ENCODE assay signal across 24 cellular contexts in genomic region chr2:240423788-240424191, GRCh38. TPM values are rescaled to one million over a fixed set of nuclear protein-coding genes. Genes with fewer than 3 reads are reported as not detected.
DNase-seq lines count a peak whose midpoint lies in the region; ATAC-seq, FAIRE-seq and TF ChIP-seq lines count a peak whose summit lies in the region.
"Had no signal": no experiment of that assay in that cellular context is flagged by ENCODE, and none has a peak within 500 bp of the region (broad histone marks: within the 10 kb centered on the region; RNA-seq: fewer than 3 reads in every experiment).

No MANE protein-coding gene starts in this region.

- no peaks in the 10 kb centered on the region for H3K9me2 ChIP-seq in OCI-LY7 (ENCODE audit: insufficient read depth, low read length)

- in situ Hi-C loops in HepG2 (cut with HindIII; ENCODE audit: extremely low pct_ligation_motif_present, low pct_unique_long_range_greater_than_20kb), result no loop called here

- no peak overlapping the region for H3K4me2 ChIP-seq in HepG2 (ENCODE audit: low read depth, low read length)
- no peak overlapping the region for H3K4me2 ChIP-seq in osteoblast (ENCODE audit: insufficient read depth, low read length)
- H3K4me2 ChIP-seq in OCI-LY7 (ENCODE audit: low read length), result no peak overlapping the region

- H2AFZ ChIP-seq in HepG2 (ENCODE audit: low read length) (no peak overlapping the region), osteoblast (ENCODE audit: low read length) (no peak overlapping the region), OCI-LY7 (ENCODE audit: low read length) (no peak overlapping the region)

- no peaks in the 10 kb centered on the region for H3K9me3 ChIP-seq in right lobe of liver
- peaks cover 30% of the 10 kb centered on the region for H3K9me3 ChIP-seq in HepG2 (ENCODE audit: low read length)
- peaks cover 3% of the 10 kb centered on the region for H3K9me3 ChIP-seq in osteoblast (ENCODE audit: low read depth, low read length)
- no peaks in the 10 kb centered on the region for H3K9me3 ChIP-seq in upper lobe of right lung
- H3K9me3 ChIP-seq in OCI-LY7 (ENCODE audit: low read length), result no peaks in the 10 kb centered on the region
- H3K9me3 ChIP-seq: prostate gland had no signal

- TF ChIP-seq POLR2A in right lobe of liver (IDR thresholded peaks at IDR 0.05), result no peak
- no peak for TF ChIP-seq POLR2A in HepG2 (IDR thresholded peaks at IDR 0.05; ENCODE audit: insufficient read depth in 1 of 2, low read depth in 2 of 2, low read length in 2 of 2)

- no peaks in the 10 kb centered on the region for H4K20me1 ChIP-seq in HepG2 (ENCODE audit: insufficient read depth, low read length)
- H4K20me1 ChIP-seq in osteoblast (ENCODE audit: insufficient read depth, low read length), result no peaks in the 10 kb centered on the region
- no peaks in the 10 kb centered on the region for H4K20me1 ChIP-seq in OCI-LY7 (ENCODE audit: insufficient read depth, low read length)

- TF ChIP-seq CTCF in right lobe of liver (IDR thresholded peaks at IDR 0.05) (no peak), HepG2 (CRISPR knock-in tag; IDR thresholded peaks at IDR 0.05) (no peak), osteoblast (IDR thresholded peaks at IDR 0.05; ENCODE audit: extremely low read depth, low read depth, low read length) (peak; percentile 10), upper lobe of right lung (IDR thresholded peaks at IDR 0.05) (no peak), OCI-LY7 (conservative IDR thresholded peaks at IDR 0.05; ENCODE audit: low read length) (no peak)

- no peak overlapping the region for H3K9ac ChIP-seq in HepG2 (ENCODE audit: insufficient read depth, low read depth, low read length)

- TF ChIP-seq RAD21 in HepG2 (CRISPR knock-in tag; IDR thresholded peaks at IDR 0.05), result no peak

- no peak for FAIRE-seq in HepG2 (lab: Jason Lieb, UNC)
- FAIRE-seq: GM12878 had no signal

- BruUV-seq in HepG2 (replicated peaks; lab: Mats Ljungman, UMichigan), result no TSS peak
- no TSS peak for BruUV-seq in OCI-LY7 (replicated peaks; lab: Mats Ljungman, UMichigan)

- no peaks in the 10 kb centered on the region for H3K27me3 ChIP-seq in right lobe of liver
- H3K27me3 ChIP-seq in HepG2 (ENCODE audit: control insufficient read depth in 1 of 2, insufficient read depth in 2 of 2, low read length in 2 of 2), result peaks cover 11 to 65% of the 10 kb centered on the region in 2 experiments
- H3K27me3 ChIP-seq in osteoblast (ENCODE audit: insufficient read depth, low read length), result no peaks in the 10 kb centered on the region
- H3K27me3 ChIP-seq in upper lobe of right lung, result no peaks in the 10 kb centered on the region
- H3K27me3 ChIP-seq: heart right ventricle had no signal

- H3K27ac ChIP-seq in right lobe of liver (no peak overlapping the region), HepG2 (ENCODE audit: extremely low read length, insufficient read depth, low read length) (no peak overlapping the region), osteoblast (ENCODE audit: low read depth, low read length) (no peak overlapping the region), upper lobe of right lung (no peak overlapping the region), OCI-LY7 (ENCODE audit: low read depth, low read length, poor library complexity, severe bottlenecking) (no peak overlapping the region)
- H3K27ac ChIP-seq: C4-2B, heart right ventricle, HL-60, prostate gland, skin epidermis had no signal

- POLR2A ChIA-PET in HepG2 (lab: Yijun Ruan, JAX) (no interaction called here), OCI-LY7 (lab: Charles Lee) (no interaction called here)

- ATAC-seq in right lobe of liver, result no peak
- no peak for ATAC-seq in HepG2
- ATAC-seq in left ventricle myocardium superior, result no peak
- ATAC-seq in upper lobe of right lung, result no peak
- ATAC-seq in GM19328 (IDR thresholded peaks at IDR 0.05; ENCODE audit: unreplicated experiment), result no peak
- ATAC-seq in GM21423 (IDR thresholded peaks at IDR 0.05; ENCODE audit: unreplicated experiment), result no peak
- ATAC-seq: activated CD8-positive, alpha-beta memory T cell treated with anti-CD3 and anti-CD28 coated beads, Interleukin-2, amount 10 ng/mL, durations not matched to agents 7 days and 5 days; GM12878; heart right ventricle; stimulated activated effector memory CD8-positive, alpha-beta T cell treated with anti-CD3 and anti-CD28 coated beads, Interleukin-12 subunit alpha, Interleukin-12 subunit beta, amount 100 ng/mL, for 72 hours had no signal

- H3K79me2 ChIP-seq in HepG2 (ENCODE audit: insufficient read depth, low read length) (no peaks in the 10 kb centered on the region), osteoblast (ENCODE audit: insufficient read depth, low read length) (no peaks in the 10 kb centered on the region), OCI-LY7 (ENCODE audit: insufficient read depth, low read depth, low read length) (no peaks in the 10 kb centered on the region)

- DNase-seq in right lobe of liver, result peak; percentile 10 to 39 (median 37)
- DNase-seq in HepG2 (ENCODE audit: low spot score), result no peak
- DNase-seq in left ventricle myocardium superior, result peak; percentile 12
- DNase-seq in osteoblast (ENCODE audit: insufficient read length, low spot score, missing footprints), result peak; percentile 87
- DNase-seq in upper lobe of right lung, result peak; percentile 40
- DNase-seq in OCI-LY7 (ENCODE audit: low spot score), result no peak
- DNase-seq: activated CD4-positive, alpha-beta T cell treated with anti-CD3 and anti-CD28 coated beads, Interleukin-2, amount 10 ng/mL, durations not matched to agents 7 days and 5 days; activated CD8-positive, alpha-beta memory T cell treated with anti-CD3 and anti-CD28 coated beads, Interleukin-2, amount 10 ng/mL, durations not matched to agents 7 days and 5 days; cerebellar nuclear complex; effector memory CD4-positive, alpha-beta T cell; foreskin fibroblast; HCEC 1CT; NCI-H1048; NCI-H187; stimulated activated CD4-positive, alpha-beta T cell treated with anti-CD3 and anti-CD28 coated beads, Interleukin-2, amount 100 ng/mL, for 24 hours had no signal

- WGBS in right lobe of liver (ENCODE audit: insufficient coverage, low coverage, low lambda C conversion rate, missing lambda C conversion rate), result 76% methylated on average over 2 of the region's 17 CpGs
- WGBS in HepG2 (ENCODE audit: low lambda C conversion rate), result 45% methylated on average over 17 of the region's 17 CpGs

- CTCF ChIA-PET in HepG2 (lab: Yijun Ruan, JAX; ENCODE audit: low intra/inter-chr PET ratio, low total read pairs), result no interaction called here
- CTCF ChIA-PET in OCI-LY7 (lab: Charles Lee; ENCODE audit: unreplicated experiment), result no interaction called here

- H3K4me3 ChIP-seq in right lobe of liver, result no peak overlapping the region
- no peak overlapping the region for H3K4me3 ChIP-seq in HepG2 (replicated peaks in 1 of 3; ENCODE audit: insufficient read depth in 1 of 3, low read depth in 2 of 3, low read length in 3 of 3)
- no peak overlapping the region for H3K4me3 ChIP-seq in osteoblast (ENCODE audit: insufficient read depth, low read length)
- H3K4me3 ChIP-seq in upper lobe of right lung, result no peak overlapping the region
- no peak overlapping the region for H3K4me3 ChIP-seq in OCI-LY7 (ENCODE audit: low read depth, low read length, poor library complexity, severe bottlenecking)
- H3K4me3 ChIP-seq: GM12878, heart right ventricle, prostate gland, skin epidermis had no signal

- TF ChIP-seq EP300 in HepG2 (IDR thresholded peaks at IDR 0.05; ENCODE audit: low read depth in 2 of 2, low read length in 2 of 2) (no peak), HepG2 (CRISPR knock-in tag; IDR thresholded peaks at IDR 0.05; ENCODE audit: borderline replicate concordance) (no peak)

- H3K36me3 ChIP-seq in right lobe of liver, result no peaks in the 10 kb centered on the region
- no peaks in the 10 kb centered on the region for H3K36me3 ChIP-seq in HepG2 (replicated peaks in 1 of 2; ENCODE audit: control insufficient read depth in 1 of 2, insufficient read depth in 2 of 2, low read length in 2 of 2)
- H3K36me3 ChIP-seq in osteoblast (ENCODE audit: insufficient read depth, low read length), result no peaks in the 10 kb centered on the region
- no peaks in the 10 kb centered on the region for H3K36me3 ChIP-seq in upper lobe of right lung
- no peaks in the 10 kb centered on the region for H3K36me3 ChIP-seq in OCI-LY7 (ENCODE audit: insufficient read depth, low read length)
- H3K36me3 ChIP-seq: heart right ventricle, prostate gland had no signal

- H3K4me1 ChIP-seq in right lobe of liver, result peaks cover 0 to 5% (median 0%) of the 10 kb centered on the region in 4 donors
- H3K4me1 ChIP-seq in HepG2 (ENCODE audit: insufficient read depth, low read length), result no peaks in the 10 kb centered on the region
- no peaks in the 10 kb centered on the region for H3K4me1 ChIP-seq in osteoblast (ENCODE audit: insufficient read depth, low read length)
- H3K4me1 ChIP-seq in upper lobe of right lung, result no peaks in the 10 kb centered on the region
- H3K4me1 ChIP-seq in OCI-LY7 (ENCODE audit: insufficient read depth, low read length, poor library complexity, severe bottlenecking), result no peaks in the 10 kb centered on the region
- H3K4me1 ChIP-seq: heart right ventricle, prostate gland had no signal

- intact Hi-C loops in right lobe of liver (cut with DNase I), result no loop called here
- intact Hi-C loops in HepG2 (cut with micrococcal nuclease; ENCODE audit: unreplicated experiment), result no loop called here
- intact Hi-C loops in left ventricle myocardium superior (cut with micrococcal nuclease), result no loop called here
- intact Hi-C loops in upper lobe of right lung (cut with DNase I), result no loop called here
- intact Hi-C loops in OCI-LY7 (cut with micrococcal nuclease; ENCODE audit: unreplicated experiment), result no loop called here

RNA-seq across cellular contexts. Expression of gene GPC1, which starts 11.7 kb away (rescaled TPM):
- 10 to 100 TPM; 20.7 to 44.5 (median 27.8) TPM for total RNA-seq in right lobe of liver
- 2.1 and 5.5 TPM in 2 replicates for total RNA-seq in HepG2 (2016; rRNA removed; fragmentation: Illumina TruSeq; extraction: Trizol)
- total RNA-seq in HepG2 (2016; cell fraction: cytosol; rRNA removed; fragmentation: Illumina TruSeq; extraction: Trizol; ENCODE audit: low read depth), result 0.91 and 1.6 TPM in 2 replicates
- total RNA-seq in HepG2 (2016; cell fraction: insoluble cytoplasmic fraction; rRNA removed; fragmentation: Illumina TruSeq; extraction: Trizol), result 1.8 and 5.2 TPM in 2 replicates
- total RNA-seq in HepG2 (2016; cell fraction: membrane; rRNA removed; fragmentation: Illumina TruSeq; extraction: Trizol), result 1.9 and 2.0 TPM in 2 replicates
- 5.4 and 7.0 TPM in 2 replicates for total RNA-seq in HepG2 (2016; cell fraction: nucleus; rRNA removed; fragmentation: Illumina TruSeq; extraction: Trizol)
- polyA plus RNA-seq in HepG2 (2011; rRNA removed), result 4.0 and 4.8 TPM in 2 replicates
- polyA plus RNA-seq in HepG2 (2011; cell fraction: cytosol; rRNA removed), result 2.4 and 5.8 TPM in 2 replicates
- 6.0 and 8.9 TPM in 2 replicates for polyA plus RNA-seq in HepG2 (2011; cell fraction: nucleus; rRNA removed)
- 1.1 and 2.2 TPM in 2 replicates for polyA plus RNA-seq in HepG2 (2012)
- polyA plus RNA-seq in HepG2 (2016; cell fraction: cytosol; fragmentation: Illumina TruSeq; extraction: Trizol; ENCODE audit: low read depth), result 1.3 and 1.7 TPM in 2 replicates
- 3.2 and 3.7 TPM in 2 replicates for polyA plus RNA-seq in HepG2 (2016; cell fraction: insoluble cytoplasmic fraction; fragmentation: Illumina TruSeq; extraction: Trizol; ENCODE audit: low read depth)
- 2.1 and 3.5 TPM in 2 replicates for polyA plus RNA-seq in HepG2 (2016; cell fraction: membrane; fragmentation: Illumina TruSeq; extraction: Trizol; ENCODE audit: low read depth)
- polyA plus RNA-seq in HepG2 (2016; cell fraction: nucleus; fragmentation: Illumina TruSeq; extraction: Trizol; ENCODE audit: insufficient read depth, low read depth), result 12.8 and 13.1 TPM in 2 replicates
- polyA minus RNA-seq in HepG2 (2011; rRNA and poly(A)+ RNA removed; ENCODE audit: low replicate concordance), result 9.2 and 40.8 TPM in 2 replicates
- 7.8 and 8.3 TPM in 2 replicates for polyA minus RNA-seq in HepG2 (2011; cell fraction: cytosol; rRNA and poly(A)+ RNA removed)
- 2.1 and 4.8 TPM in 2 replicates for polyA minus RNA-seq in HepG2 (2011; cell fraction: nucleus; rRNA and poly(A)+ RNA removed)
- total RNA-seq in left ventricle myocardium superior, result 177 TPM
- 44.8 and 54.3 TPM in 2 replicates for total RNA-seq in osteoblast
- 24.8 TPM for total RNA-seq in upper lobe of right lung
- total RNA-seq in OCI-LY7 (2014; rRNA removed; shearing (Covaris generic)), result 1.4 and 2.4 TPM in 2 replicates
- 3.0 and 4.0 TPM in 2 replicates for total RNA-seq in OCI-LY7 (2022)

Comparison
In these comparisons a context has a peak if more than half of its experiments do, and no peak if none do; other contexts are left out.
1. DNase-seq: peak in right lobe of liver (3 of 3), left ventricle myocardium superior (single experiment), osteoblast (single experiment) and upper lobe of right lung (single experiment); none in HepG2 (single experiment) and OCI-LY7 (single experiment).